In genomic region chr4:159765402-159765801, GRCh38 we compare ENCODE assay signal across 1 cellular context.
TF ChIP-seq lines count a peak whose summit lies in the region.

No MANE protein-coding gene starts in this region.

TF ChIP-seq in HepG2, 621 proteins besides CTCF, POLR2A, EP300 and RAD21 (continued from another document):
- no peak for TF ChIP-seq PBX3 (CRISPR knock-in tag; IDR thresholded peaks at IDR 0.05; ENCODE audit: borderline replicate concordance)
TF ChIP-seq in HepG2: peak in this region for 0.
